Comparison of ENCODE assay signal across 9 cellular contexts in genomic region chr2:184611221-184612085, GRCh38. TPM values are rescaled to one million over a fixed set of nuclear protein-coding genes. Genes with fewer than 3 reads are reported as not detected.
DNase-seq lines count a peak whose midpoint lies in the region; ATAC-seq and TF ChIP-seq lines count a peak whose summit lies in the region.
"Had no signal": no experiment of that assay in that cellular context is flagged by ENCODE, and none has a peak within 500 bp of the region (broad histone marks: within the 10 kb centered on the region; RNA-seq: fewer than 3 reads in every experiment).

No MANE protein-coding gene starts in this region.

- peak; percentile 54 for TF ChIP-seq RAD21 in IMR-90 (IDR thresholded peaks at IDR 0.05; ENCODE audit: low read length)

- no peak overlapping the region for H3K9ac ChIP-seq in IMR-90 (ENCODE audit: low read depth, low read length)

- no peaks in the 10 kb centered on the region for H3K36me3 Mint-ChIP-seq in WTC11
- H3K36me3 Mint-ChIP-seq in CD8-positive, alpha-beta memory T cell, result no peaks in the 10 kb centered on the region

- peak; percentile 67 for DNase-seq in DMS53 treated with DMSO at 0.1 percent for 48 hours (lab: John Stamatoyannopoulos, UW; ENCODE audit: unreplicated experiment)
- peak; percentile 48 for DNase-seq in IMR-90
- DNase-seq in WTC11 (ENCODE audit: low spot score), result no peak
- DNase-seq in lower lobe of right lung, result no peak
- DNase-seq in NCI-H1105 (lab: John Stamatoyannopoulos, UW), result no peak
- DNase-seq in CD8-positive, alpha-beta memory T cell, result no peak
- no peak for DNase-seq in AG20443 (ENCODE audit: low spot score)
- no peak for DNase-seq in globus pallidus (ENCODE audit: low spot score)
- DNase-seq: WERI-Rb-1 had no signal

- no peak overlapping the region for H3K4me2 ChIP-seq in IMR-90 (ENCODE audit: low read depth, low read length)

- no peak overlapping the region for H2AFZ ChIP-seq in IMR-90 (replicated peaks; ENCODE audit: low read length, poor library complexity)

- no peak overlapping the region for H3K4me3 Mint-ChIP-seq in WTC11
- H3K4me3 Mint-ChIP-seq in CD8-positive, alpha-beta memory T cell, result no peak overlapping the region

- H3K27ac ChIP-seq in IMR-90 (ENCODE audit: insufficient read depth, low read length), result no peak overlapping the region
- no peak overlapping the region for H3K27ac ChIP-seq in lower lobe of right lung
- H3K27ac ChIP-seq in CD8-positive, alpha-beta memory T cell (ENCODE audit: low read depth, low read length), result no peak overlapping the region
- H3K27ac ChIP-seq: WERI-Rb-1 had no signal

- TF ChIP-seq CTCF in IMR-90 (conservative IDR thresholded peaks at IDR 0.05; ENCODE audit: low read depth, low read length) (peak; percentile 60), WTC11 (IDR thresholded peaks at IDR 0.05) (peak; percentile 40; the same call in 1 of the 2 replicates), lower lobe of right lung (IDR thresholded peaks at IDR 0.05) (peak; percentile 33)

- H3K9me1 ChIP-seq in IMR-90 (ENCODE audit: insufficient read depth, low read length), result no peaks in the 10 kb centered on the region

- BruUV-seq in IMR-90 (replicated peaks; lab: Mats Ljungman, UMichigan), result no TSS peak

- no peaks in the 10 kb centered on the region for H4K20me1 ChIP-seq in IMR-90 (ENCODE audit: insufficient read depth, low read length)

- H3K4me1 ChIP-seq in IMR-90 (ENCODE audit: control insufficient read depth, insufficient read depth, low read length) (no peaks in the 10 kb centered on the region), lower lobe of right lung (no peaks in the 10 kb centered on the region)
- no peaks in the 10 kb centered on the region for H3K4me1 ChIP-seq in CD8-positive, alpha-beta memory T cell (ENCODE audit: insufficient read depth, low read length)

- H3K9me3 Mint-ChIP-seq in WTC11, result peaks cover 5% of the 10 kb centered on the region; the same call in 1 of the 2 replicates
- H3K9me3 Mint-ChIP-seq in CD8-positive, alpha-beta memory T cell, result peaks cover 1 to 23% (median 12%) of the 10 kb centered on the region in 5 donors

- no peaks in the 10 kb centered on the region for H3K27me3 Mint-ChIP-seq in WTC11 (ENCODE audit: low read depth)
- peaks cover 0 to 1% of the 10 kb centered on the region in 2 donors for H3K27me3 Mint-ChIP-seq in CD8-positive, alpha-beta memory T cell

- no peak overlapping the region for H3K4ac ChIP-seq in IMR-90 (ENCODE audit: low read depth, low read length)

- POLR2A ChIA-PET in IMR-90 (lab: Charles Lee; ENCODE audit: unreplicated experiment), result no interaction called here
- POLR2A ChIA-PET in WTC11 (lab: Charles Lee), result no interaction called here
- POLR2A ChIA-PET in CD8-positive, alpha-beta memory T cell (lab: Charles Lee), result no interaction called here

- in situ Hi-C loops in IMR-90 (cut with MboI; ENCODE audit: low sequenced_read_pairs), result no loop called here

- H4K5ac ChIP-seq in IMR-90 (ENCODE audit: low read depth, low read length), result no peak overlapping the region

- dilution Hi-C loops in IMR-90 (cut with HindIII; ENCODE audit: low sequenced_read_pairs, unreplicated experiment), result no loop called here

- H2BK5ac ChIP-seq in IMR-90 (ENCODE audit: low read depth, low read length, poor library complexity, severe bottlenecking), result no peak overlapping the region

- TF ChIP-seq POLR2A in IMR-90 (IDR thresholded peaks at IDR 0.05; ENCODE audit: low read depth, low read length), result no peak

- no peak overlapping the region for H3K18ac ChIP-seq in IMR-90 (ENCODE audit: low read depth, low read length)

- H3K27ac Mint-ChIP-seq in WTC11, result no peak overlapping the region
- no peak overlapping the region for H3K27ac Mint-ChIP-seq in CD8-positive, alpha-beta memory T cell

- no peak overlapping the region for H2AK9ac ChIP-seq in IMR-90 (replicated peaks; ENCODE audit: low read depth, low read length, poor library complexity)

- no peak overlapping the region for H3K4me3 ChIP-seq in IMR-90 (ENCODE audit: insufficient read depth, low read depth, low read length)
- no peak overlapping the region for H3K4me3 ChIP-seq in lower lobe of right lung
- H3K4me3 ChIP-seq in CD8-positive, alpha-beta memory T cell (ENCODE audit: low read length), result no peak overlapping the region

- H3K27me3 ChIP-seq in IMR-90 (ENCODE audit: control insufficient read depth, insufficient read depth, low read length) (no peaks in the 10 kb centered on the region), lower lobe of right lung (ENCODE audit: low read depth) (no peaks in the 10 kb centered on the region)
- H3K27me3 ChIP-seq in CD8-positive, alpha-beta memory T cell (ENCODE audit: insufficient read depth, low read length, poor library complexity, severe bottlenecking), result no peaks in the 10 kb centered on the region

- H3K79me1 ChIP-seq in IMR-90 (ENCODE audit: low read depth in 1 of 2, low read length in 2 of 2), result no peaks in the 10 kb centered on the region; a peak in 1 of 4 replicates

- H3K56ac ChIP-seq in IMR-90 (ENCODE audit: extremely low read depth, insufficient read depth, low read length), result no peak overlapping the region

- ATAC-seq in IMR-90 (ENCODE audit: low read depth), result peak; percentile 51
- ATAC-seq in WTC11, result no peak
- ATAC-seq in lower lobe of right lung, result no peak

- H2BK15ac ChIP-seq in IMR-90 (ENCODE audit: low read depth, low read length), result no peak overlapping the region

- H2BK20ac ChIP-seq in IMR-90 (ENCODE audit: low read depth, low read length), result no peak overlapping the region

- intact Hi-C loops in IMR-90 (cut with micrococcal nuclease), result no loop called here
- intact Hi-C loops in lower lobe of right lung (cut with DNase I), result no loop called here

- no peak overlapping the region for H3K14ac ChIP-seq in IMR-90 (replicated peaks; ENCODE audit: low read depth, low read length)

- H4K8ac ChIP-seq in IMR-90 (ENCODE audit: low read depth in 2 of 2, low read length in 2 of 2), result no peak overlapping the region

- no peak overlapping the region for H2AK5ac ChIP-seq in IMR-90 (ENCODE audit: low read depth, low read length)

- H3K9me3 ChIP-seq in IMR-90 (ENCODE audit: control insufficient read depth, insufficient read depth, low read length), result no peaks in the 10 kb centered on the region
- H3K9me3 ChIP-seq in lower lobe of right lung, result no peaks in the 10 kb centered on the region
- no peaks in the 10 kb centered on the region for H3K9me3 ChIP-seq in CD8-positive, alpha-beta memory T cell (ENCODE audit: low read length)

- no peaks in the 10 kb centered on the region for H3K4me1 Mint-ChIP-seq in WTC11
- H3K4me1 Mint-ChIP-seq in CD8-positive, alpha-beta memory T cell, result no peaks in the 10 kb centered on the region

- no peak overlapping the region for H2BK120ac ChIP-seq in IMR-90 (ENCODE audit: low read depth, low read length)

- no peak overlapping the region for H4K91ac ChIP-seq in IMR-90 (ENCODE audit: insufficient read depth, low read depth, low read length)

- WGBS in IMR-90 (ENCODE audit: extremely low coverage in 2 of 2, insufficient read length in 1 of 2), 2 experiments, result no CpG with 5 or more reads among the region's 3 CpGs

- H3K23ac ChIP-seq in IMR-90 (ENCODE audit: low read depth, low read length), result no peak overlapping the region

- no peaks in the 10 kb centered on the region for H3K36me3 ChIP-seq in IMR-90 (ENCODE audit: control insufficient read depth, insufficient read depth, low read length)
- no peaks in the 10 kb centered on the region for H3K36me3 ChIP-seq in lower lobe of right lung
- no peaks in the 10 kb centered on the region for H3K36me3 ChIP-seq in CD8-positive, alpha-beta memory T cell (ENCODE audit: insufficient read depth, low read length)
- H3K36me3 ChIP-seq: WERI-Rb-1 had no signal

- CTCF ChIA-PET in IMR-90 (lab: Yijun Ruan, JAX), result interaction anchor here (0.6 to 1.9 kb wide), 6 partner anchors 12 to 537 kb away, joined by 3 to 5 read pairs (median 4); no protein-coding TSS in a partner anchor
- CTCF ChIA-PET in WTC11 (lab: Charles Lee), result interaction anchor here (1.1 to 1.2 kb wide), 3 partner anchors 15 to 448 kb away, joined by 3 to 5 read pairs (median 4); no protein-coding TSS in a partner anchor
- CTCF ChIA-PET in CD8-positive, alpha-beta memory T cell (lab: Charles Lee), result no interaction called here

TF ChIP-seq in IMR-90, 13 proteins besides CTCF, POLR2A, EP300 and RAD21:
- TF ChIP-seq CEBPB (IDR thresholded peaks at IDR 0.05; ENCODE audit: low read depth, low read length) (no peak), SMC3 (IDR thresholded peaks at IDR 0.05; ENCODE audit: low read depth, low read length) (peak; percentile 33; the same call in 1 of the 2 replicates)

TF ChIP-seq in WTC11, 78 proteins besides CTCF, POLR2A, EP300 and RAD21 (continues in another document):
- no peak for TF ChIP-seq ZSCAN18 (CRISPR knock-in tag; IDR thresholded peaks at IDR 0.05)

RNA-seq across cellular contexts. Expression of gene ZNF804A, which starts 13.1 kb away (rescaled TPM):
- total RNA-seq in IMR-90 (2012; rRNA removed), result 2.2 and 3.3 TPM in 2 replicates
- 2.7 and 2.9 TPM in 2 replicates for polyA plus RNA-seq in IMR-90 (2012; rRNA removed)
- 0.61 and 0.75 TPM in 2 replicates for polyA plus RNA-seq in IMR-90 (2012; cell fraction: cytosol; rRNA removed)
- 0.84 and 2.3 TPM in 2 replicates for polyA plus RNA-seq in IMR-90 (2012; cell fraction: nucleus; rRNA removed; ENCODE audit: low replicate concordance)
- not detected in 3 replicates for total RNA-seq in WTC11 (2021)
- total RNA-seq in lower lobe of right lung, result 1.3 TPM
- total RNA-seq in CD8-positive, alpha-beta memory T cell, result not detected
- polyA plus RNA-seq in CD8-positive, alpha-beta memory T cell, result not detected

Comparison
In these comparisons a context has a peak if more than half of its experiments do, and no peak if none do; other contexts are left out.
1. DNase-seq: peak in DMS53 treated with DMSO at 0.1 percent for 48 hours (single experiment) and IMR-90 (single experiment); none in WTC11 (single experiment), lower lobe of right lung (single experiment), NCI-H1105 (single experiment), CD8-positive, alpha-beta memory T cell (0 of 5), AG20443 (single experiment) and globus pallidus (single experiment).
2. Peak in every context shown above with its lines, with median percentiles within 50 percentile points of each other: CTCF ChIP-seq.